10 cellular contexts compared by ENCODE assay signal in the genomic region with DNA sequence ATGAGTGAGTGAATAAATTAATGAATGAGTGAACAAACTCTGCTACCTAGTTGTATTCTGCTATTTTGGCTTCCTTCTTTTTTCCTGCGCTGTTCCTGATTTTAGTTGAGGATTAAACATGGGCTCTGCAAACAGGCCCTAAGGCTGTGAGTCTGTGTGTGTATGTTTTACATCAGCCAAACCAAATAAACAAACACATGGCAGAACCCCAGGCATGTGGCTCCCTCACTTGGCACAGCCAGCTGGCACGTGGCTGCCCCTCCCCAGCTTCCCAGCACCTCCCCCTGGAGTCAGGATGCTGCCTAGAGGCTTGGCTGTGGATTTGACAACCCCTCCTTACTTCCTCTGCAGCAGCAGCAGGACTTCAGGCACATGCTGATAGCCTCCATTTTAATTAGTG.
A peak's percentile ranks its signal among the peaks of the same experiment; 100 is the strongest.
DNase-seq lines count a peak whose midpoint lies in the region; ATAC-seq, FAIRE-seq and TF ChIP-seq lines count a peak whose summit lies in the region.
"Had no signal": no experiment of that assay in that cellular context is flagged by ENCODE, and none has a peak within 500 bp of the region (broad histone marks: within the 10 kb centered on the region; RNA-seq: fewer than 3 reads in every experiment).

No MANE protein-coding gene starts in this region.

- H3K9me3 ChIP-seq in A549 (no peaks in the 10 kb centered on the region; the same call in 2 of the 3 replicates), astrocyte (ENCODE audit: insufficient read depth, low read depth, low read length) (no peaks in the 10 kb centered on the region)
- H3K9me3 ChIP-seq: BLaER1 treated with 17β-estradiol and CSF1 and Interleukin-3, amounts not matched to agents 10 nM and 100 nM had no signal

- peaks cover 12% of the 10 kb centered on the region for H3K9me3 Mint-ChIP-seq in astrocyte (ENCODE audit: unreplicated experiment)
- no peaks in the 10 kb centered on the region for H3K9me3 Mint-ChIP-seq in activated naive CD4-positive, alpha-beta T cell treated with anti-CD3 and anti-CD28 coated beads, Interleukin-2, amount 10 ng/mL, durations not matched to agents 7 days and 5 days

- H3K9ac ChIP-seq in astrocyte (ENCODE audit: low read length) = no peak overlapping the region
- H3K9ac ChIP-seq: BLaER1 treated with 17β-estradiol and CSF1 and Interleukin-3, amounts not matched to agents 10 nM and 100 nM had no signal

- no peaks in the 10 kb centered on the region for H3K36me3 ChIP-seq in astrocyte (ENCODE audit: insufficient read depth, low read length)
- H3K36me3 ChIP-seq: BLaER1 treated with 17β-estradiol and CSF1 and Interleukin-3, amounts not matched to agents 10 nM and 100 nM had no signal

- FAIRE-seq in A549 (lab: Jason Lieb, UNC) (no peak), astrocyte (lab: Jason Lieb, UNC) (no peak)

- peak; percentile 41 to 45; a peak in 3 of 6 replicates for ATAC-seq in A549
- ATAC-seq in GM21360 (IDR thresholded peaks at IDR 0.05; ENCODE audit: unreplicated experiment) = no peak

- H3K4me2 ChIP-seq in A549 = no peak overlapping the region
- no peak overlapping the region for H3K4me2 ChIP-seq in astrocyte (ENCODE audit: low read length)
- H3K4me2 ChIP-seq: BLaER1 treated with 17β-estradiol and CSF1 and Interleukin-3, amounts not matched to agents 10 nM and 100 nM had no signal

- 27% methylated on average over 2 of the region's 2 CpGs for WGBS in A549 (ENCODE audit: missing lambda C conversion rate)

- H2AFZ ChIP-seq in astrocyte (ENCODE audit: low read depth, low read length) = no peak overlapping the region

- POLR2A ChIA-PET in A549 (lab: Yijun Ruan, JAX) = no interaction called here

- no peak overlapping the region for H3K4me3 ChIP-seq in A549
- no peak overlapping the region for H3K4me3 ChIP-seq in astrocyte (ENCODE audit: insufficient read depth, low read depth, low read length)
- H3K4me3 ChIP-seq: BLaER1 treated with 17β-estradiol and CSF1 and Interleukin-3, amounts not matched to agents 10 nM and 100 nM had no signal

- no peaks in the 10 kb centered on the region for H3K36me3 Mint-ChIP-seq in astrocyte (ENCODE audit: low read depth, unreplicated experiment)
- H3K36me3 Mint-ChIP-seq in activated naive CD4-positive, alpha-beta T cell treated with anti-CD3 and anti-CD28 coated beads, Interleukin-2, amount 10 ng/mL, durations not matched to agents 7 days and 5 days = no peaks in the 10 kb centered on the region

- no peak for TF ChIP-seq EP300 in A549 (IDR thresholded peaks at IDR 0.05)

- H3K27ac ChIP-seq in A549 = no peak overlapping the region
- no peak overlapping the region for H3K27ac ChIP-seq in astrocyte (ENCODE audit: low read depth, low read length)
- H3K27ac ChIP-seq: BLaER1 treated with 17β-estradiol and CSF1 and Interleukin-3, amounts not matched to agents 10 nM and 100 nM had no signal

- TF ChIP-seq CTCF in A549 (IDR thresholded peaks at IDR 0.05) (no peak), astrocyte (IDR thresholded peaks at IDR 0.05; ENCODE audit: insufficient read depth, low read depth, low read length) (no peak)

- H3K27me3 ChIP-seq in astrocyte (ENCODE audit: insufficient read depth, low read length) = no peaks in the 10 kb centered on the region
- H3K27me3 ChIP-seq: BLaER1 treated with 17β-estradiol and CSF1 and Interleukin-3, amounts not matched to agents 10 nM and 100 nM had no signal

- no peak for TF ChIP-seq POLR2A in A549 (IDR thresholded peaks at IDR 0.05; ENCODE audit: low read length)

- peaks cover 12% of the 10 kb centered on the region for H3K27me3 Mint-ChIP-seq in astrocyte (ENCODE audit: low read depth, unreplicated experiment)
- no peaks in the 10 kb centered on the region for H3K27me3 Mint-ChIP-seq in activated naive CD4-positive, alpha-beta T cell treated with anti-CD3 and anti-CD28 coated beads, Interleukin-2, amount 10 ng/mL, durations not matched to agents 7 days and 5 days

- H3K4me3 Mint-ChIP-seq in astrocyte (ENCODE audit: unreplicated experiment) = no peak overlapping the region
- H3K4me3 Mint-ChIP-seq in activated naive CD4-positive, alpha-beta T cell treated with anti-CD3 and anti-CD28 coated beads, Interleukin-2, amount 10 ng/mL, durations not matched to agents 7 days and 5 days = no peak overlapping the region

- CTCF ChIA-PET in A549 (lab: Yijun Ruan, JAX) = interaction anchor here (1.8 kb wide), 1 partner anchor 13 kb away, joined by 4 read pairs; no protein-coding TSS in a partner anchor
- CTCF ChIA-PET in activated naive CD4-positive, alpha-beta T cell treated with anti-CD3 and anti-CD28 coated beads, Interleukin-2, amount 10 ng/mL, durations not matched to agents 7 days and 5 days (lab: Charles Lee) = no interaction called here

- DNase-seq in A549 (ENCODE audit: low read depth in 1 of 2, low spot score in 1 of 2) (peak; percentile 8 to 33), NCI-H1105 (lab: John Stamatoyannopoulos, UW) (peak; percentile 71), astrocyte (ENCODE audit: low read depth) (peak; percentile 32), iris pigment epithelial cell (ENCODE audit: low read depth) (peak; percentile 1)
- DNase-seq in NK-92 treated with Interleukin-12 subunit alpha and Interleukin-12 subunit beta, amount 100 ng/mL, for 24 hours (lab: John Stamatoyannopoulos, UW) = no peak
- DNase-seq in activated CD4-positive, CD25-positive, alpha-beta regulatory T cell treated with anti-CD3 and anti-CD28 coated beads, Interleukin-2, amount 50 U/mL, for 72 hours = no peak
- no peak for DNase-seq in activated naive CD4-positive, alpha-beta T cell treated with anti-CD3 and anti-CD28 coated beads, Interleukin-2, amount 10 ng/mL, durations not matched to agents 7 days and 5 days
- DNase-seq: activated naive CD4-positive, alpha-beta T cell treated with anti-CD3 and anti-CD28 coated beads, Interleukin-2, amount 50 U/mL, for 16 hours had no signal

- H3K4me1 Mint-ChIP-seq in astrocyte (ENCODE audit: low read depth, unreplicated experiment) = no peaks in the 10 kb centered on the region
- H3K4me1 Mint-ChIP-seq in activated naive CD4-positive, alpha-beta T cell treated with anti-CD3 and anti-CD28 coated beads, Interleukin-2, amount 10 ng/mL, durations not matched to agents 7 days and 5 days = no peaks in the 10 kb centered on the region

- no peak for TF ChIP-seq RAD21 in A549 (conservative IDR thresholded peaks at IDR 0.05 in 1 of 2, IDR thresholded peaks at IDR 0.05 in 1 of 2)

- H3K79me2 ChIP-seq in astrocyte (ENCODE audit: insufficient read depth, low read length) = no peaks in the 10 kb centered on the region

- H3K4me1 ChIP-seq in A549 (no peaks in the 10 kb centered on the region), astrocyte (ENCODE audit: insufficient read depth, low read length) (no peaks in the 10 kb centered on the region)
- H3K4me1 ChIP-seq: BLaER1 treated with 17β-estradiol and CSF1 and Interleukin-3, amounts not matched to agents 10 nM and 100 nM had no signal

- H3K27ac Mint-ChIP-seq in astrocyte (ENCODE audit: unreplicated experiment) = no peak overlapping the region
- H3K27ac Mint-ChIP-seq in activated naive CD4-positive, alpha-beta T cell treated with anti-CD3 and anti-CD28 coated beads, Interleukin-2, amount 10 ng/mL, durations not matched to agents 7 days and 5 days = no peak overlapping the region

- H4K20me1 ChIP-seq in astrocyte (ENCODE audit: insufficient read depth, low read length) = no peaks in the 10 kb centered on the region
- H4K20me1 ChIP-seq: BLaER1 treated with 17β-estradiol and CSF1 and Interleukin-3, amounts not matched to agents 10 nM and 100 nM had no signal

TF ChIP-seq in A549, 52 proteins besides CTCF, POLR2A, EP300 and RAD21 (continues in another document):
- no peak for TF ChIP-seq FOSB (CRISPR knock-in tag; IDR thresholded peaks at IDR 0.05)
- no peak for TF ChIP-seq PBX3 (IDR thresholded peaks at IDR 0.05)
- TF ChIP-seq NR3C1 (IDR thresholded peaks at IDR 0.05) = no peak
- no peak for TF ChIP-seq ATOH8 (CRISPR knock-in tag; IDR thresholded peaks at IDR 0.05; ENCODE audit: low read depth)
- TF ChIP-seq, protein P1, sequence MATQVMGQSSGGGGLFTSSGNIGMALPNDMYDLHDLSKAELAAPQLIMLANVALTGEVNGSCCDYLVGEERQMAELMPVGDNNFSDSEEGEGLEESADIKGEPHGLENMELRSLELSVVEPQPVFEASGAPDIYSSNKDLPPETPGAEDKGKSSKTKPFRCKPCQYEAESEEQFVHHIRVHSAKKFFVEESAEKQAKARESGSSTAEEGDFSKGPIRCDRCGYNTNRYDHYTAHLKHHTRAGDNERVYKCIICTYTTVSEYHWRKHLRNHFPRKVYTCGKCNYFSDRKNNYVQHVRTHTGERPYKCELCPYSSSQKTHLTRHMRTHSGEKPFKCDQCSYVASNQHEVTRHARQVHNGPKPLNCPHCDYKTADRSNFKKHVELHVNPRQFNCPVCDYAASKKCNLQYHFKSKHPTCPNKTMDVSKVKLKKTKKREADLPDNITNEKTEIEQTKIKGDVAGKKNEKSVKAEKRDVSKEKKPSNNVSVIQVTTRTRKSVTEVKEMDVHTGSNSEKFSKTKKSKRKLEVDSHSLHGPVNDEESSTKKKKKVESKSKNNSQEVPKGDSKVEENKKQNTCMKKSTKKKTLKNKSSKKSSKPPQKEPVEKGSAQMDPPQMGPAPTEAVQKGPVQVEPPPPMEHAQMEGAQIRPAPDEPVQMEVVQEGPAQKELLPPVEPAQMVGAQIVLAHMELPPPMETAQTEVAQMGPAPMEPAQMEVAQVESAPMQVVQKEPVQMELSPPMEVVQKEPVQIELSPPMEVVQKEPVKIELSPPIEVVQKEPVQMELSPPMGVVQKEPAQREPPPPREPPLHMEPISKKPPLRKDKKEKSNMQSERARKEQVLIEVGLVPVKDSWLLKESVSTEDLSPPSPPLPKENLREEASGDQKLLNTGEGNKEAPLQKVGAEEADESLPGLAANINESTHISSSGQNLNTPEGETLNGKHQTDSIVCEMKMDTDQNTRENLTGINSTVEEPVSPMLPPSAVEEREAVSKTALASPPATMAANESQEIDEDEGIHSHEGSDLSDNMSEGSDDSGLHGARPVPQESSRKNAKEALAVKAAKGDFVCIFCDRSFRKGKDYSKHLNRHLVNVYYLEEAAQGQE (IDR thresholded peaks at IDR 0.05) = no peak
- no peak for TF ChIP-seq HDAC2 (IDR thresholded peaks at IDR 0.05)

Comparison
In these comparisons a context has a peak if more than half of its experiments do, and no peak if none do; other contexts are left out.
1. DNase-seq: peak in A549 (2 of 2), NCI-H1105 (single experiment), astrocyte (single experiment) and iris pigment epithelial cell (single experiment); none in NK-92 treated with Interleukin-12 subunit alpha and Interleukin-12 subunit beta, amount 100 ng/mL, for 24 hours (single experiment), activated CD4-positive, CD25-positive, alpha-beta regulatory T cell treated with anti-CD3 and anti-CD28 coated beads, Interleukin-2, amount 50 U/mL, for 72 hours (single experiment) and activated naive CD4-positive, alpha-beta T cell treated with anti-CD3 and anti-CD28 coated beads, Interleukin-2, amount 10 ng/mL, durations not matched to agents 7 days and 5 days (single experiment).